13 cellular contexts compared by ENCODE assay signal in genomic region chr6:135586844-135587243, GRCh38.
DNase-seq lines count a peak whose midpoint lies in the region; ATAC-seq, FAIRE-seq and TF ChIP-seq lines count a peak whose summit lies in the region.
"Had no signal": no experiment of that assay in that cellular context is flagged by ENCODE, and none has a peak within 500 bp of the region (broad histone marks: within the 10 kb centered on the region; RNA-seq: fewer than 3 reads in every experiment).

No MANE protein-coding gene starts in this region.

- in situ Hi-C loops in SK-MEL-5 (cut with HindIII; ENCODE audit: low pct_unique_long_range_greater_than_20kb, low sequenced_read_pairs) = no loop called here

- no peaks in the 10 kb centered on the region for H3K36me3 Mint-ChIP-seq in Caco-2 (ENCODE audit: insufficient read depth, unreplicated experiment)

- peak; percentile 82 for FAIRE-seq in GM12891 (lab: Jason Lieb, UNC)

- H3K9me3 ChIP-seq in testis = no peaks in the 10 kb centered on the region
- H3K9me3 ChIP-seq in sigmoid colon = no peaks in the 10 kb centered on the region
- no peaks in the 10 kb centered on the region for H3K9me3 ChIP-seq in Caco-2
- H3K9me3 ChIP-seq: colonic mucosa had no signal

- no peak overlapping the region for H3K27ac Mint-ChIP-seq in Caco-2 (ENCODE audit: unreplicated experiment)

- H3K4me3 Mint-ChIP-seq in Caco-2 (ENCODE audit: unreplicated experiment) = no peak overlapping the region

- H3K4me3 ChIP-seq in testis = no peak overlapping the region
- H3K4me3 ChIP-seq in sigmoid colon = no peak overlapping the region
- H3K4me3 ChIP-seq in Caco-2 (ENCODE audit: low read depth, low read length) = no peak overlapping the region
- H3K4me3 ChIP-seq: colonic mucosa, smooth muscle cell had no signal

- peak; percentile 71 for ATAC-seq in GM21423 (IDR thresholded peaks at IDR 0.05; ENCODE audit: unreplicated experiment)

- no peak for TF ChIP-seq EP300 in sigmoid colon (IDR thresholded peaks at IDR 0.05)

- no TSS peak for BruUV-seq in Caco-2 (replicated peaks; lab: Mats Ljungman, UMichigan)

- no peaks in the 10 kb centered on the region for H3K4me1 ChIP-seq in testis
- H3K4me1 ChIP-seq in sigmoid colon = no peaks in the 10 kb centered on the region
- no peaks in the 10 kb centered on the region for H3K4me1 ChIP-seq in Caco-2
- H3K4me1 ChIP-seq: colonic mucosa had no signal

- CTCF ChIA-PET in Caco-2 (lab: Charles Lee) = no interaction called here

- no peaks in the 10 kb centered on the region for H3K9me3 Mint-ChIP-seq in Caco-2 (ENCODE audit: unreplicated experiment)

- POLR2A ChIA-PET in Caco-2 (lab: Charles Lee) = no interaction called here

- intact Hi-C loops in testis (cut with DNase I; ENCODE audit: low total_unique reads) = no loop called here
- intact Hi-C loops in sigmoid colon (cut with DNase I) = no loop called here
- intact Hi-C loops in Caco-2 (cut with micrococcal nuclease; ENCODE audit: unreplicated experiment) = no loop called here

- H3K36me3 ChIP-seq in testis (ENCODE audit: low read depth, missing control alignments) (no peaks in the 10 kb centered on the region), sigmoid colon (no peaks in the 10 kb centered on the region), Caco-2 (ENCODE audit: control insufficient read depth, insufficient read depth, low read length) (no peaks in the 10 kb centered on the region)
- H3K36me3 ChIP-seq: colonic mucosa had no signal

- WGBS in testis, 2 donors = 84 to 86% methylated on average over 4 of the region's 4 CpGs
- WGBS in sigmoid colon, 2 donors = 66 to 69% methylated on average over 4 of the region's 4 CpGs

- peaks cover 2% of the 10 kb centered on the region for H3K27me3 Mint-ChIP-seq in Caco-2 (ENCODE audit: insufficient read depth, unreplicated experiment)

- H3K27ac ChIP-seq in testis (no peak overlapping the region), sigmoid colon (no peak overlapping the region)
- H3K27ac ChIP-seq: colonic mucosa had no signal

- TF ChIP-seq CTCF in testis (IDR thresholded peaks at IDR 0.05) = no peak
- no peak for TF ChIP-seq CTCF in sigmoid colon (IDR thresholded peaks at IDR 0.05)
- TF ChIP-seq CTCF in Caco-2 (IDR thresholded peaks at IDR 0.05; ENCODE audit: insufficient read depth in 1 of 2, low read depth in 1 of 2, low read length in 1 of 2, severe bottlenecking in 1 of 2, unreplicated experiment in 1 of 2) = no peak

- H3K4me1 Mint-ChIP-seq in Caco-2 (ENCODE audit: low read depth, unreplicated experiment) = no peaks in the 10 kb centered on the region

- TF ChIP-seq POLR2A in GM12891 (IDR thresholded peaks at IDR 0.05; ENCODE audit: low read depth, low read length) (no peak), testis (IDR thresholded peaks at IDR 0.05) (no peak), sigmoid colon (IDR thresholded peaks at IDR 0.05) (no peak)

- no peaks in the 10 kb centered on the region for H3K27me3 ChIP-seq in testis
- H3K27me3 ChIP-seq in sigmoid colon = no peaks in the 10 kb centered on the region
- H3K27me3 ChIP-seq in Caco-2 (replicated peaks; ENCODE audit: control insufficient read depth, insufficient read depth, low read length) = no peaks in the 10 kb centered on the region
- H3K27me3 ChIP-seq: colonic mucosa had no signal

- no peak for DNase-seq in GM12891 (ENCODE audit: insufficient read length, low spot score)
- DNase-seq in SK-MEL-5 (ENCODE audit: low read depth, low spot score) = peak; percentile 46
- DNase-seq in iris pigment epithelial cell (ENCODE audit: low read depth) = peak; percentile 85
- DNase-seq in HT-29 (ENCODE audit: low spot score) = no peak
- no peak for DNase-seq in testis
- DNase-seq in sigmoid colon = no peak
- no peak for DNase-seq in Caco-2
- DNase-seq: colonic mucosa; DND-41; NCI-H1092 treated with DMSO at 0.1 percent for 48 hours; stimulated activated naive CD4-positive, alpha-beta T cell treated with Interleukin-2 at 50 U/mL for 16 hours had no signal

TF ChIP-seq in GM12891, 5 proteins besides CTCF, POLR2A, EP300 and RAD21:
- TF ChIP-seq POU2F2 (IDR thresholded peaks at IDR 0.05; ENCODE audit: low read depth, low read length) = peak; percentile 76; the same call in 1 of the 2 replicates
- TF ChIP-seq PAX5 (IDR thresholded peaks at IDR 0.05; ENCODE audit: insufficient read depth, low read length, severe bottlenecking) = no peak

Comparison
In these comparisons a context has a peak if more than half of its experiments do, and no peak if none do; other contexts are left out.
1. DNase-seq: peak in SK-MEL-5 (single experiment) and iris pigment epithelial cell (single experiment); none in GM12891 (single experiment), HT-29 (single experiment), testis (single experiment), sigmoid colon (single experiment) and Caco-2 (0 of 2).